In genomic region chr2:45860136-45861106, GRCh38 we compare ENCODE assay signal across 8 cellular contexts.
DNase-seq lines count a peak whose midpoint lies in the region; ATAC-seq, FAIRE-seq and TF ChIP-seq lines count a peak whose summit lies in the region.

No MANE protein-coding gene starts in this region.

- H3K27ac ChIP-seq in pancreas: peak overlapping the region in 1 of 4 donors; percentile 17

- TF ChIP-seq CTCF in BE2C (IDR thresholded peaks at IDR 0.05; ENCODE audit: low read depth, low read length) (no peak), pancreas (IDR thresholded peaks at IDR 0.05) (no peak), GM10248 (IDR thresholded peaks at IDR 0.05; ENCODE audit: control extremely low read depth, extremely low read depth, low read depth, missing control alignments) (no peak)

- ATAC-seq in HG02678 (IDR thresholded peaks at IDR 0.05; ENCODE audit: unreplicated experiment): peak; percentile 38
- peak in 3 of 4 donors; percentile 16 to 45 (median 17) for ATAC-seq in pancreas
- ATAC-seq in HG02970 (IDR thresholded peaks at IDR 0.05; ENCODE audit: low FRiP score, unreplicated experiment): no peak

- POLR2A ChIA-PET in GM10248 (lab: Yijun Ruan, JAX): no interaction called here

- FAIRE-seq in frontal cortex (lab: Jason Lieb, UNC) (no peak), pancreas (lab: Jason Lieb, UNC) (no peak)

- WGBS in pancreas, 2 donors: 42 to 49% methylated on average over 8 of the region's 8 CpGs

- H3K9me3 ChIP-seq in BE2C: no peaks in the 10 kb centered on the region
- no peaks in the 10 kb centered on the region for H3K9me3 ChIP-seq in pancreas

- DNase-seq in BE2C (peak; percentile 78), frontal cortex (ENCODE audit: low spot score in 2 of 2) (peak; percentile 28 to 35), pancreas (peak in 3 of 6 donors; percentile 26 to 40 (median 34)), GM10248 (ENCODE audit: extremely low spot score) (no peak), GOT3 (lab: John Stamatoyannopoulos, UW) (no peak)
- DNase-seq in activated CD8-positive, alpha-beta memory T cell treated with anti-CD3 and anti-CD28 coated beads, Interleukin-2, amount 50 U/mL, for 48 hours: peak; percentile 59

- CTCF ChIA-PET in GM10248 (lab: Yijun Ruan, JAX): interaction anchor here (0.7 to 1.7 kb wide), 10 partner anchors 9 to 232 kb away, joined by 3 to 9 read pairs (median 3); no protein-coding TSS in a partner anchor

- intact Hi-C loops in pancreas (cut with DNase I): no loop called here

- H3K4me3 ChIP-seq in BE2C (ENCODE audit: low read depth, low read length) (peak overlapping the region; percentile 40), pancreas (peak overlapping the region in 1 of 4 donors; percentile 7)

- no peaks in the 10 kb centered on the region for H3K27me3 ChIP-seq in BE2C
- no peaks in the 10 kb centered on the region for H3K27me3 ChIP-seq in pancreas

- H3K36me3 ChIP-seq in BE2C (peaks cover 6% of the 10 kb centered on the region), pancreas (no peaks in the 10 kb centered on the region)

- H3K4me1 ChIP-seq in BE2C: peaks cover 18% of the 10 kb centered on the region
- H3K4me1 ChIP-seq in pancreas: peaks cover 0 to 26% (median 12%) of the 10 kb centered on the region in 3 donors

Comparison
In these comparisons a context has a peak if more than half of its experiments do, and no peak if none do; other contexts are left out.
1. DNase-seq: peak in BE2C (single experiment), activated CD8-positive, alpha-beta memory T cell treated with anti-CD3 and anti-CD28 coated beads, Interleukin-2, amount 50 U/mL, for 48 hours (single experiment) and frontal cortex (2 of 2); none in GM10248 (single experiment) and GOT3 (single experiment).